8 cellular contexts compared by ENCODE assay signal in the genomic region with DNA sequence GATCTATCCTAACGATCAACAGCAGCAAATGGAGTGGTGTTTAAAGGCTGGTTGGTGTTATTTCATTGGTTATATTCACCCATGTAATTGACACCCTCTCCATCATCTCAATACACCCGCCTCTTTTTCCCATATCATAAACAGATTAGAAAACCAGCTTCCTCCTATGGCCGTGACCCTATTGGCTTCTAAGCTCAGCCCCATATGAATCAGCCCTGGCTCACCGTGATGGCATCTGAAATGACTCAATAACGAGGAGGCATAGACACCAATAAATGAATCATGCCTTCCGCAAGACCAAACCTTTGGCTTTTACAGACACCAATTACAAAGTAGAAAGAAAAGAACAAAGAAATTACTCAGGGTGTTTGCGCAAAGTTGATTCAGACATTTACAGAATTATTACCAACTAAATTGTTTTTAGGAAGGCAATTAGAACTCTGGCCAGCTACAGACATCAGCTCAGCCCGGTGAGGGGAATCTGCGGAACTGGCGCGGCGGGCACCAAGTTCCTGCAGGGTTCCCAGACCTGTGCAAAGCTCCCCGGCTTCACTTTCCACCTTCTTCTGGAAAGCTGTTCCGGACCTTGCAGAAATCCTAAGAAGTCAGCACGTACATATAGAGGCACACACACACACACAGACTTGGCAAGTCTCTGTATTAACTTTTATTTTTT. TPM values are rescaled to one million over a fixed set of nuclear protein-coding genes. Genes with fewer than 3 reads are reported as not detected.
A peak's percentile ranks its signal among the peaks of the same experiment; 100 is the strongest.
DNase-seq lines count a peak whose midpoint lies in the region; ATAC-seq, FAIRE-seq and TF ChIP-seq lines count a peak whose summit lies in the region.

No MANE protein-coding gene starts in this region.

- H3K4me1 ChIP-seq in HEK293 (ENCODE audit: control insufficient read depth, insufficient read depth, low read length), result peaks cover 10% of the 10 kb centered on the region; the same call in 1 of the 2 replicates
- peaks cover 12 to 14% of the 10 kb centered on the region in 2 donors for H3K4me1 ChIP-seq in small intestine (ENCODE audit: control insufficient read depth in 2 of 2, insufficient read depth in 1 of 2, low read depth in 1 of 2, low read length in 1 of 2)
- peaks cover 37% of the 10 kb centered on the region for H3K4me1 ChIP-seq in GM23338 (ENCODE audit: insufficient read depth)

- peak; percentile 98 for DNase-seq in small intestine
- DNase-seq in DMS153 treated with DMSO at 0.1 percent for 48 hours (lab: John Stamatoyannopoulos, UW; ENCODE audit: unreplicated experiment), result no peak
- DNase-seq in GM23338 (ENCODE audit: low spot score), result no peak

- H3F3A ChIP-seq in GM23338 (replicated peaks; ENCODE audit: low read depth), result no peaks in the 10 kb centered on the region

- H3K27ac ChIP-seq in HEK293 (ENCODE audit: extremely low read depth, low read depth, low read length) (no peak overlapping the region), small intestine (ENCODE audit: low read depth in 1 of 2, low read length in 1 of 2) (peak overlapping the region; percentile 57 to 75), GM23338 (ENCODE audit: low read depth) (no peak overlapping the region)

- no peaks in the 10 kb centered on the region for H3K9me3 Mint-ChIP-seq in GM23338

- H3K27me3 ChIP-seq in small intestine (ENCODE audit: control insufficient read depth in 2 of 2, insufficient read depth in 2 of 2, low read length in 2 of 2) (no peaks in the 10 kb centered on the region), GM23338 (ENCODE audit: insufficient read depth) (no peaks in the 10 kb centered on the region)

- peak overlapping the region; percentile 3; the same call in 1 of the 2 replicates for H3K4me3 ChIP-seq in HEK293 (ENCODE audit: low read depth, low read length)
- no peak overlapping the region for H3K4me3 ChIP-seq in small intestine (ENCODE audit: low read depth in 1 of 2, low read length in 2 of 2)
- H3K4me3 ChIP-seq in GM23338, result no peak overlapping the region

- no peaks in the 10 kb centered on the region for H3K9me2 ChIP-seq in GM23338 (ENCODE audit: insufficient read depth)

- FAIRE-seq in colon (lab: Jason Lieb, UNC) (peak; percentile 95), small intestine (lab: Jason Lieb, UNC) (peak; percentile 70)

- WGBS in small intestine, 3 donors, result 15 to 49% (median 30%) methylated on average over 15 of the region's 15 CpGs

- H3K9me3 ChIP-seq in HEK293 (ENCODE audit: control insufficient read depth, insufficient read depth, low read depth, low read length), result no peaks in the 10 kb centered on the region
- no peaks in the 10 kb centered on the region for H3K9me3 ChIP-seq in small intestine (ENCODE audit: control insufficient read depth, low read depth)

- no peak overlapping the region for H3K27ac Mint-ChIP-seq in GM23338

- peaks cover 100% of the 10 kb centered on the region for H3K79me2 ChIP-seq in GM23338 (replicated peaks; ENCODE audit: insufficient read depth)

- CTCF ChIA-PET in HEK293 (lab: Yijun Ruan, JAX), result interaction anchor here (0.6 to 1.6 kb wide), 5 partner anchors 12 to 389 kb away, joined by 3 to 5 read pairs (median 3); partner anchors contain the start of gene PMEPA1

- H3K27me3 Mint-ChIP-seq in GM23338 (ENCODE audit: insufficient read depth, low read depth, poor library complexity), result peaks cover 10% of the 10 kb centered on the region

- no peak overlapping the region for H3K4me2 ChIP-seq in GM23338

- TF ChIP-seq CTCF in HEK293 (tag by site-specific recombination; IDR thresholded peaks at IDR 0.05) (no peak), GM23338 (conservative IDR thresholded peaks at IDR 0.05; ENCODE audit: low read depth in 2 of 2) (no peak)

- POLR2A ChIA-PET in HEK293 (lab: Yijun Ruan, JAX), result interaction anchor here (1.4 to 2.6 kb wide), 3 partner anchors 12 to 74 kb away, joined by 4 to 42 read pairs (median 6); partner anchors contain the start of gene PMEPA1

- H2AFZ ChIP-seq in GM23338, result no peak overlapping the region

- H4K20me1 ChIP-seq in GM23338 (replicated peaks; ENCODE audit: insufficient read depth), result peaks cover 85% of the 10 kb centered on the region

- no peaks in the 10 kb centered on the region for H3K36me3 Mint-ChIP-seq in GM23338 (ENCODE audit: low read depth)

- H3K4me3 Mint-ChIP-seq in GM23338, result no peak overlapping the region

- peaks cover 66% of the 10 kb centered on the region for H3K4me1 Mint-ChIP-seq in GM23338

- H3K36me3 ChIP-seq in HEK293 (ENCODE audit: control insufficient read depth in 2 of 2, insufficient read depth in 1 of 2, low read length in 2 of 2) (no peaks in the 10 kb centered on the region), small intestine (ENCODE audit: control insufficient read depth in 2 of 2, insufficient read depth in 2 of 2, low read length in 2 of 2) (no peaks in the 10 kb centered on the region), GM23338 (ENCODE audit: insufficient read depth) (no peaks in the 10 kb centered on the region)

- peak; percentile 99 for ATAC-seq in activated CD4-positive, CD25-positive, alpha-beta regulatory T cell treated with anti-CD3 and anti-CD28 coated beads, Interleukin-2, amount 50 U/mL, for 24 hours
- ATAC-seq in GM21447 (IDR thresholded peaks at IDR 0.05; ENCODE audit: unreplicated experiment), result no peak
- ATAC-seq in GM21528 (IDR thresholded peaks at IDR 0.05; ENCODE audit: low FRiP score, unreplicated experiment), result no peak
- ATAC-seq in GM23338, result no peak

TF ChIP-seq in HEK293, 187 proteins besides CTCF, POLR2A, EP300 and RAD21 (continues in another document):
- TF ChIP-seq ZNF747 (tag by site-specific recombination; IDR thresholded peaks at IDR 0.05) (no peak), ZNF23 (tag by site-specific recombination; IDR thresholded peaks at IDR 0.05; ENCODE audit: borderline replicate concordance) (no peak), ZNF324 (tag by site-specific recombination; IDR thresholded peaks at IDR 0.05) (peak; percentile 81; the same call in 1 of the 2 replicates), ZNF548 (tag by site-specific recombination; IDR thresholded peaks at IDR 0.05) (no peak), ZEB2 (tag by site-specific recombination; IDR thresholded peaks at IDR 0.05) (peak; percentile 95)
- TF ChIP-seq, protein P1, sequence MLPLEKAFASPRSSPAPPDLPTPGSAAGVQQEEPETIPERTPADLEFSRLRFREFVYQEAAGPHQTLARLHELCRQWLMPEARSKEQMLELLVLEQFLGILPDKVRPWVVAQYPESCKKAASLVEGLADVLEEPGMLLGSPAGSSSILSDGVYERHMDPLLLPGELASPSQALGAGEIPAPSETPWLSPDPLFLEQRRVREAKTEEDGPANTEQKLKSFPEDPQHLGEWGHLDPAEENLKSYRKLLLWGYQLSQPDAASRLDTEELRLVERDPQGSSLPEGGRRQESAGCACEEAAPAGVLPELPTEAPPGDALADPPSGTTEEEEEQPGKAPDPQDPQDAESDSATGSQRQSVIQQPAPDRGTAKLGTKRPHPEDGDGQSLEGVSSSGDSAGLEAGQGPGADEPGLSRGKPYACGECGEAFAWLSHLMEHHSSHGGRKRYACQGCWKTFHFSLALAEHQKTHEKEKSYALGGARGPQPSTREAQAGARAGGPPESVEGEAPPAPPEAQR (tag by site-specific recombination; IDR thresholded peaks at IDR 0.05), result no peak
- TF ChIP-seq, protein P2, sequence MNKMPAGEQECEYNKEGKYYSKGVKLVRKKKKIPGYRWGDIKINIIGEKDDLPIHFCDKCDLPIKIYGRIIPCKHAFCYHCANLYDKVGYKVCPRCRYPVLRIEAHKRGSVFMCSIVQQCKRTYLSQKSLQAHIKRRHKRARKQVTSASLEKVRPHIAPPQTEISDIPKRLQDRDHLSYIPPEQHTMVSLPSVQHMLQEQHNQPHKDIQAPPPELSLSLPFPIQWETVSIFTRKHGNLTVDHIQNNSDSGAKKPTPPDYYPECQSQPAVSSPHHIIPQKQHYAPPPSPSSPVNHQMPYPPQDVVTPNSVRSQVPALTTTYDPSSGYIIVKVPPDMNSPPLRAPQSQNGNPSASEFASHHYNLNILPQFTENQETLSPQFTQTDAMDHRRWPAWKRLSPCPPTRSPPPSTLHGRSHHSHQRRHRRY (tag by site-specific recombination; IDR thresholded peaks at IDR 0.05), result no peak

TF ChIP-seq in GM23338, 12 proteins besides CTCF, POLR2A, EP300 and RAD21 (continues in another document):
- TF ChIP-seq EZH2phosphoT487 (IDR thresholded peaks at IDR 0.05; ENCODE audit: unreplicated experiment), result no peak
- no peak for TF ChIP-seq NANOG (IDR thresholded peaks at IDR 0.05; ENCODE audit: borderline replicate concordance)

RNA-seq across cellular contexts. Expression of gene PMEPA1, which starts 11.5 kb away (rescaled TPM):
- 10 to 100 TPM in 1 of 3 donors, 1 to 10 TPM in 2; 4.0 to 12.0 (median 7.3) TPM for polyA plus RNA-seq in small intestine
- total RNA-seq in GM23338 (2014; rRNA removed; shearing (Covaris generic)), result 7.3 and 8.9 TPM in 2 replicates
- 13.5 and 15.4 TPM in 2 replicates for polyA plus RNA-seq in GM23338 (2016; fragmentation: Nextera tagmentation; extraction: Ambion mirVana)

Comparison
In these comparisons a context has a peak if more than half of its experiments do, and no peak if none do; other contexts are left out.
1. H3K27ac ChIP-seq: peak in small intestine (2 of 2); none in HEK293 (single experiment) and GM23338 (single experiment).
2. ATAC-seq: peak in activated CD4-positive, CD25-positive, alpha-beta regulatory T cell treated with anti-CD3 and anti-CD28 coated beads, Interleukin-2, amount 50 U/mL, for 24 hours (2 of 2); none in GM21447 (single experiment), GM21528 (single experiment) and GM23338 (single experiment).